ENCODE assay signal across 9 cellular contexts in genomic region chr2:95401480-95401879, GRCh38. TPM values are rescaled to one million over a fixed set of nuclear protein-coding genes. Genes with fewer than 3 reads are reported as not detected.
DNase-seq lines count a peak whose midpoint lies in the region; ATAC-seq and TF ChIP-seq lines count a peak whose summit lies in the region.
"Had no signal": no experiment of that assay in that cellular context is flagged by ENCODE, and none has a peak within 500 bp of the region (broad histone marks: within the 10 kb centered on the region; RNA-seq: fewer than 3 reads in every experiment).

No MANE protein-coding gene starts in this region.

- no peak for DNase-seq in left ventricle myocardium inferior
- DNase-seq in left cardiac atrium = no peak
- DNase-seq in brain microvascular endothelial cell = no peak
- no peak for DNase-seq in NCI-H524 (lab: John Stamatoyannopoulos, UW)
- no peak for DNase-seq in NCI-H510A (lab: John Stamatoyannopoulos, UW)
- DNase-seq in NCI-H146 (lab: John Stamatoyannopoulos, UW) = no peak
- no peak for DNase-seq in GM20000 (ENCODE audit: low spot score)
- DNase-seq: T1000 had no signal

- no peak for ATAC-seq in left cardiac atrium

- H3K27me3 ChIP-seq in left ventricle myocardium inferior (ENCODE audit: low read depth) = no peaks in the 10 kb centered on the region
- no peaks in the 10 kb centered on the region for H3K27me3 ChIP-seq in brain microvascular endothelial cell (replicated peaks)
- H3K27me3 ChIP-seq in mucosa of rectum (ENCODE audit: control insufficient read depth in 2 of 2, insufficient read depth in 2 of 2, low read length in 2 of 2) = no peaks in the 10 kb centered on the region

- H3K9ac ChIP-seq in mucosa of rectum (ENCODE audit: low read depth in 1 of 2, low read length in 2 of 2) = peak overlapping the region; percentile 87 to 97

- in situ Hi-C loops in brain microvascular endothelial cell (cut with HindIII; ENCODE audit: low pct_ligation_motif_present, low sequenced_read_pairs) = no loop called here

- no peaks in the 10 kb centered on the region for H3K9me3 ChIP-seq in left ventricle myocardium inferior (replicated peaks)
- no peaks in the 10 kb centered on the region for H3K9me3 ChIP-seq in mucosa of rectum (ENCODE audit: control insufficient read depth in 2 of 2, low read length in 2 of 2)

- H3K4me3 ChIP-seq in left ventricle myocardium inferior = peak overlapping the region; percentile 91
- H3K4me3 ChIP-seq in brain microvascular endothelial cell (ENCODE audit: low read depth, low read length) = peak overlapping the region; percentile 97
- H3K4me3 ChIP-seq in mucosa of rectum (ENCODE audit: low read length in 2 of 2) = peak overlapping the region; percentile 92 to 93

- H3K27ac ChIP-seq in left ventricle myocardium inferior (replicated peaks) (no peak overlapping the region), brain microvascular endothelial cell (no peak overlapping the region), mucosa of rectum (ENCODE audit: low read depth in 2 of 2, low read length in 2 of 2) (no peak overlapping the region)

- intact Hi-C loops in left ventricle myocardium inferior (cut with micrococcal nuclease) (no loop called here), left cardiac atrium (cut with DNase I) (no loop called here)

- H3K4me1 ChIP-seq in left ventricle myocardium inferior (peaks cover 36% of the 10 kb centered on the region), mucosa of rectum (ENCODE audit: control insufficient read depth in 2 of 2, insufficient read depth in 2 of 2, low read length in 2 of 2) (peaks cover 15 to 17% of the 10 kb centered on the region in 2 donors)

- no peak for TF ChIP-seq CTCF in left ventricle myocardium inferior (IDR thresholded peaks at IDR 0.05; ENCODE audit: borderline replicate concordance)
- TF ChIP-seq CTCF in brain microvascular endothelial cell (IDR thresholded peaks at IDR 0.05; ENCODE audit: low read depth, low read length, missing control alignments) = no peak
- TF ChIP-seq CTCF in GM20000 (IDR thresholded peaks at IDR 0.05; ENCODE audit: extremely low read depth, missing control alignments) = no peak

- H3K36me3 ChIP-seq in left ventricle myocardium inferior (no peaks in the 10 kb centered on the region), brain microvascular endothelial cell (replicated peaks) (no peaks in the 10 kb centered on the region), mucosa of rectum (ENCODE audit: control insufficient read depth in 2 of 2, insufficient read depth in 2 of 2, low read length in 2 of 2) (no peaks in the 10 kb centered on the region)

RNA-seq across cellular contexts. Expression of gene FAHD2A, which starts 1.0 kb away (rescaled TPM):
- total RNA-seq in left ventricle myocardium inferior = 32.4 TPM
- 10 to 100 TPM; 29.1 to 31.6 TPM for total RNA-seq in left cardiac atrium
